In the genomic region with DNA sequence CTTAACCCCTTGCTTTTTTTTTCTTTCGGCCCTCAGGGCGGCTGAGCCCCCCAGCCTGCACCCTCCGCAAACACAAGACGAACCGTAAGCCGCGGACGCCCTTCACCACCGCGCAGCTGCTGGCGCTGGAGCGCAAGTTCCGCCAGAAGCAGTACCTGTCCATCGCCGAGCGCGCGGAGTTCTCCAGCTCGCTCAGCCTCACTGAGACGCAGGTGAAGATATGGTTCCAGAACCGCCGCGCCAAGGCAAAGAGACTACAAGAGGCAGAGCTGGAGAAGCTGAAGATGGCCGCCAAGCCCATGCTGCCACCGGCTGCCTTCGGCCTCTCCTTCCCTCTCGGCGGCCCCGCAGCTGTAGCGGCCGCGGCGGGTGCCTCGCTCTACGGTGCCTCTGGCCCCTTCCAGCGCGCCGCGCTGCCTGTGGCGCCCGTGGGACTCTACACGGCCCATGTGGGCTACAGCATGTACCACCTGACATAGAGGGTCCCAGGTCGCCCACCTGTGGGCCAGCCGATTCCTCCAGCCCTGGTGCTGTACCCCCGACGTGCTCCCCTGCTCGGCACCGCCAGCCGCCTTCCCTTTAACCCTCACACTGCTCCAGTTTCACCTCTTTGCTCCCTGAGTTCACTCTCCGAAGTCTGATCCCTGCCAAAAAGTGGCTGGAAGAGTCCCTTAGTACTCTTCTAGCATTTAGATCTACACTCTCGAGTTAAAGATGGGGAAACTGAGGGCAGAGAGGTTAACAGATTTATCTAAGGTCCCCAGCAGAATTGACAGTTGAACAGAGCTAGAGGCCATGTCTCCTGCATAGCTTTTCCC, we compare ENCODE assay signal across 19 cellular contexts. TPM values are rescaled to one million over a fixed set of nuclear protein-coding genes. Genes with fewer than 3 reads are reported as not detected.
A peak's percentile ranks its signal among the peaks of the same experiment; 100 is the strongest.
DNase-seq lines count a peak whose midpoint lies in the region; ATAC-seq and TF ChIP-seq lines count a peak whose summit lies in the region.
"Had no signal": no experiment of that assay in that cellular context is flagged by ENCODE, and none has a peak within 500 bp of the region (broad histone marks: within the 10 kb centered on the region; RNA-seq: fewer than 3 reads in every experiment).

No MANE protein-coding gene starts in this region.

- H3K4me3 ChIP-seq in GM23338 (peak overlapping the region; percentile 26; the same call in 1 of the 2 replicates), RWPE2 (ENCODE audit: severe bottlenecking) (no peak overlapping the region)
- H3K4me3 ChIP-seq: left lung, upper lobe of right lung had no signal

- DNase-seq in GM23338 (ENCODE audit: low spot score) (peak; percentile 66), RWPE2 (ENCODE audit: low spot score) (peak; percentile 32), endothelial cell (ENCODE audit: low spot score) (no peak), neural crest cell (ENCODE audit: low read depth, low spot score) (no peak), chondrocyte (ENCODE audit: low spot score) (no peak), NCI-H446 (lab: John Stamatoyannopoulos, UW) (no peak), occipital lobe (lab: John Stamatoyannopoulos, UW) (no peak)
- DNase-seq: activated CD4-positive, alpha-beta memory T cell treated with anti-CD3 and anti-CD28 coated beads for 36 hours; dermis blood vessel endothelial cell; NCI-H1436; NCI-H526 treated with DMSO at 0.1 percent for 48 hours; SHP77; stimulated activated CD4-positive, alpha-beta T cell treated with anti-CD3 and anti-CD28 coated beads, Interleukin-2, amount 100 ng/mL, for 48 hours; stimulated activated naive CD8-positive, alpha-beta T cell treated with anti-CD3 and anti-CD28 coated beads, Interleukin-15, amount 100 ng/mL, for 72 hours; upper lobe of right lung had no signal

- no peaks in the 10 kb centered on the region; the same call in 1 of the 2 replicates for H3K36me3 ChIP-seq in GM23338 (ENCODE audit: insufficient read depth)
- no peaks in the 10 kb centered on the region for H3K36me3 ChIP-seq in RWPE2 (ENCODE audit: low read depth)
- H3K36me3 ChIP-seq: upper lobe of right lung had no signal

- H3K27ac Mint-ChIP-seq in GM23338 (no peak overlapping the region), endothelial cell (ENCODE audit: unreplicated experiment) (no peak overlapping the region), neural crest cell (ENCODE audit: unreplicated experiment) (peak overlapping the region; percentile 84), chondrocyte (ENCODE audit: unreplicated experiment) (no peak overlapping the region)
- H3K27ac Mint-ChIP-seq: activated CD4-positive, alpha-beta memory T cell treated with anti-CD3 and anti-CD28 coated beads for 36 hours; activated naive CD8-positive, alpha-beta T cell; stimulated activated naive CD8-positive, alpha-beta T cell treated with anti-CD3 and anti-CD28 coated beads, Interleukin-15, amount 100 ng/mL, for 72 hours had no signal

- TF ChIP-seq CTCF in GM23338 (conservative IDR thresholded peaks at IDR 0.05; ENCODE audit: low read depth in 2 of 2): no peak
- no peak for TF ChIP-seq CTCF in RWPE2 (IDR thresholded peaks at IDR 0.05; ENCODE audit: poor library complexity, severe bottlenecking)
- no peak for TF ChIP-seq CTCF in endothelial cell (IDR thresholded peaks at IDR 0.05; ENCODE audit: unreplicated experiment)
- no peak for TF ChIP-seq CTCF in neural crest cell (conservative IDR thresholded peaks at IDR 0.05)
- no peak for TF ChIP-seq CTCF in chondrocyte (IDR thresholded peaks at IDR 0.05)

- H3K27me3 Mint-ChIP-seq in GM23338 (ENCODE audit: insufficient read depth, low read depth, poor library complexity) (peaks cover 69% of the 10 kb centered on the region), endothelial cell (ENCODE audit: unreplicated experiment) (peaks cover 44% of the 10 kb centered on the region), neural crest cell (ENCODE audit: low read depth) (peaks cover 83% of the 10 kb centered on the region), chondrocyte (ENCODE audit: low read depth) (peaks cover 35% of the 10 kb centered on the region)

- H2AFZ ChIP-seq in GM23338: no peak overlapping the region

- H3K9me3 ChIP-seq in RWPE2 (ENCODE audit: severe bottlenecking): no peaks in the 10 kb centered on the region
- H3K9me3 ChIP-seq: left lung, upper lobe of right lung had no signal

- ATAC-seq in GM23338: no peak
- ATAC-seq in RWPE2 (ENCODE audit: low read depth): no peak
- no peak for ATAC-seq in HG03457 (IDR thresholded peaks at IDR 0.05; ENCODE audit: unreplicated experiment)
- ATAC-seq: left lung; stimulated activated naive CD8-positive, alpha-beta T cell treated with anti-CD3 and anti-CD28 coated beads, Interleukin-15, amount 100 ng/mL, for 72 hours; upper lobe of right lung had no signal

- H3K4me1 Mint-ChIP-seq in GM23338: peaks cover 47% of the 10 kb centered on the region
- peaks cover 50% of the 10 kb centered on the region for H3K4me1 Mint-ChIP-seq in endothelial cell (ENCODE audit: unreplicated experiment)
- peaks cover 42% of the 10 kb centered on the region for H3K4me1 Mint-ChIP-seq in neural crest cell
- H3K4me1 Mint-ChIP-seq in chondrocyte (ENCODE audit: low read depth): peaks cover 34% of the 10 kb centered on the region

- H3K4me2 ChIP-seq in GM23338: peak overlapping the region; percentile 48; the same call in 1 of the 2 replicates

- H3K9me2 ChIP-seq in GM23338 (ENCODE audit: insufficient read depth): no peaks in the 10 kb centered on the region

- H3K4me3 Mint-ChIP-seq in GM23338 (peak overlapping the region; percentile 56; the same call in 2 of the 3 replicates), endothelial cell (ENCODE audit: unreplicated experiment) (peak overlapping the region; percentile 98), neural crest cell (peak overlapping the region; percentile 90), chondrocyte (ENCODE audit: unreplicated experiment) (no peak overlapping the region)
- H3K4me3 Mint-ChIP-seq: activated CD4-positive, alpha-beta memory T cell treated with anti-CD3 and anti-CD28 coated beads for 36 hours had no signal

- no peaks in the 10 kb centered on the region for H3K79me2 ChIP-seq in GM23338 (replicated peaks; ENCODE audit: insufficient read depth)

- peaks cover 67% of the 10 kb centered on the region for H4K20me1 ChIP-seq in GM23338 (replicated peaks; ENCODE audit: insufficient read depth)

- H3K9me3 Mint-ChIP-seq in GM23338 (peaks cover 3% of the 10 kb centered on the region), endothelial cell (ENCODE audit: unreplicated experiment) (no peaks in the 10 kb centered on the region), neural crest cell (no peaks in the 10 kb centered on the region), chondrocyte (ENCODE audit: low read depth) (no peaks in the 10 kb centered on the region)
- H3K9me3 Mint-ChIP-seq: activated CD4-positive, alpha-beta memory T cell treated with anti-CD3 and anti-CD28 coated beads for 36 hours; stimulated activated naive CD8-positive, alpha-beta T cell treated with anti-CD3 and anti-CD28 coated beads, Interleukin-15, amount 100 ng/mL, for 72 hours had no signal

- H3K27me3 ChIP-seq in GM23338 (ENCODE audit: insufficient read depth) (peaks cover 96% of the 10 kb centered on the region), RWPE2 (ENCODE audit: insufficient read depth, poor library complexity, severe bottlenecking) (peaks cover 95% of the 10 kb centered on the region)

- H3K27ac ChIP-seq in GM23338 (ENCODE audit: low read depth) (no peak overlapping the region), RWPE2 (ENCODE audit: poor library complexity, severe bottlenecking) (no peak overlapping the region)
- H3K27ac ChIP-seq: left lung, upper lobe of right lung had no signal

- H3F3A ChIP-seq in GM23338 (replicated peaks; ENCODE audit: low read depth): peaks cover 26% of the 10 kb centered on the region

- H3K36me3 Mint-ChIP-seq in GM23338 (ENCODE audit: low read depth) (no peaks in the 10 kb centered on the region; the same call in 2 of the 3 replicates), endothelial cell (ENCODE audit: low read depth, unreplicated experiment) (peaks cover 30% of the 10 kb centered on the region), neural crest cell (ENCODE audit: low read depth) (peaks cover 2% of the 10 kb centered on the region), chondrocyte (ENCODE audit: low read depth) (peaks cover 8% of the 10 kb centered on the region)
- H3K36me3 Mint-ChIP-seq: activated naive CD8-positive, alpha-beta T cell had no signal

- H3K4me1 ChIP-seq in GM23338 (ENCODE audit: insufficient read depth) (peaks cover 43% of the 10 kb centered on the region), RWPE2 (ENCODE audit: insufficient read depth, poor library complexity, severe bottlenecking) (peaks cover 3% of the 10 kb centered on the region)

TF ChIP-seq in GM23338, 12 proteins besides CTCF, POLR2A, EP300 and RAD21 (continues in another document):
- no peak for TF ChIP-seq ZNF114 (CRISPR knock-in tag; IDR thresholded peaks at IDR 0.05)
- TF ChIP-seq ZNF331 (CRISPR knock-in tag; IDR thresholded peaks at IDR 0.05; ENCODE audit: low read depth): no peak
- TF ChIP-seq NANOG (IDR thresholded peaks at IDR 0.05; ENCODE audit: borderline replicate concordance): no peak
- TF ChIP-seq EZH2 (IDR thresholded peaks at IDR 0.05; ENCODE audit: low read depth, unreplicated experiment): peak; percentile 94
- no peak for TF ChIP-seq POLR2AphosphoS5 (IDR thresholded peaks at IDR 0.05; ENCODE audit: low read depth)
- no peak for TF ChIP-seq JUNB (IDR thresholded peaks at IDR 0.05; ENCODE audit: unreplicated experiment)

RNA-seq across cellular contexts. Expression of gene MSX1, which starts 3.4 kb away (rescaled TPM):
- total RNA-seq in GM23338 (2014; rRNA removed; shearing (Covaris generic)): not detected in 2 replicates
- 0.40 and 0.61 TPM in 2 replicates for polyA plus RNA-seq in GM23338 (2016; fragmentation: Nextera tagmentation; extraction: Ambion mirVana)
- 17.4 TPM for total RNA-seq in endothelial cell (ENCODE audit: unreplicated experiment)
- total RNA-seq in neural crest cell: 2.2 and 2.5 TPM in 2 replicates
- 4.4 to 4.8 TPM (median 4.4 TPM) in 3 replicates for total RNA-seq in chondrocyte
- total RNA-seq in occipital lobe: 3.0 TPM
- total RNA-seq: T-helper 1 cell treated with Interleukin-12 subunit alpha and Interleukin-12 subunit beta and Interleukin-4 antibody, amounts not matched to agents 30 ng/mL and 1 ng/mL, for 36 hours had no signal

Comparison
In these comparisons a context has a peak if more than half of its experiments do, and no peak if none do; other contexts are left out.
1. DNase-seq: peak in GM23338 (single experiment) and RWPE2 (single experiment); none in endothelial cell (single experiment), neural crest cell (single experiment), chondrocyte (single experiment), NCI-H446 (0 of 2) and occipital lobe (single experiment).